In genomic region chr4:52873861-52874343, GRCh38 we compare ENCODE assay signal across 18 cellular contexts. TPM values are rescaled to one million over a fixed set of nuclear protein-coding genes. Genes with fewer than 3 reads are reported as not detected.
DNase-seq lines count a peak whose midpoint lies in the region; ATAC-seq and TF ChIP-seq lines count a peak whose summit lies in the region.
"Had no signal": no experiment of that assay in that cellular context is flagged by ENCODE, and none has a peak within 500 bp of the region (broad histone marks: within the 10 kb centered on the region; RNA-seq: fewer than 3 reads in every experiment).

No MANE protein-coding gene starts in this region.

- peak overlapping the region; percentile 57 for H3K27ac Mint-ChIP-seq in glutamatergic neuron (ENCODE audit: unreplicated experiment)
- H3K27ac Mint-ChIP-seq: activated B cell treated with CpG ODN at 0.5 μM for 24 hours, HFFc6, natural killer cell had no signal

- ATAC-seq in Right ventricle myocardium inferior (peak; percentile 65), lung (ENCODE audit: insufficient read depth, low FRiP score) (peak; percentile 68), GM18870 (IDR thresholded peaks at IDR 0.05; ENCODE audit: unreplicated experiment) (no peak), GM18520 (IDR thresholded peaks at IDR 0.05; ENCODE audit: unreplicated experiment) (no peak), HG02623 (IDR thresholded peaks at IDR 0.05; ENCODE audit: unreplicated experiment) (no peak)
- ATAC-seq: natural killer cell had no signal

- no peak overlapping the region for H3K4me3 ChIP-seq in lung

- peaks cover 14% of the 10 kb centered on the region for H3K9me3 Mint-ChIP-seq in glutamatergic neuron (ENCODE audit: unreplicated experiment)
- H3K9me3 Mint-ChIP-seq: activated B cell treated with CpG ODN at 0.5 μM for 24 hours; central memory CD8-positive, alpha-beta T cell; HFFc6; natural killer cell had no signal

- TF ChIP-seq CTCF in glutamatergic neuron (IDR thresholded peaks at IDR 0.05; ENCODE audit: partially characterized antibody, unreplicated experiment) (no peak), lung (IDR thresholded peaks at IDR 0.05; ENCODE audit: control extremely low read depth, extremely low read depth) (no peak)

- no peaks in the 10 kb centered on the region for H3K36me3 ChIP-seq in lung (ENCODE audit: control insufficient read depth in 2 of 2, insufficient read depth in 2 of 2, low read length in 2 of 2)

- H3K27ac ChIP-seq in lung (ENCODE audit: low read depth in 1 of 2, low read length in 1 of 2) = no peak overlapping the region

- no peak overlapping the region for H3K4me3 Mint-ChIP-seq in glutamatergic neuron (ENCODE audit: unreplicated experiment)
- H3K4me3 Mint-ChIP-seq: activated B cell treated with CpG ODN at 0.5 μM for 24 hours; central memory CD8-positive, alpha-beta T cell; HFFc6; natural killer cell had no signal

- H3K27me3 Mint-ChIP-seq in glutamatergic neuron (ENCODE audit: unreplicated experiment) = peaks cover 13% of the 10 kb centered on the region
- H3K27me3 Mint-ChIP-seq: activated B cell treated with CpG ODN at 0.5 μM for 24 hours; central memory CD8-positive, alpha-beta T cell had no signal

- DNase-seq in Right ventricle myocardium inferior (ENCODE audit: missing footprints) (no peak), cardiac septum (ENCODE audit: low spot score) (no peak), glutamatergic neuron (no peak), lung (ENCODE audit: low spot score) (peak; percentile 64), NCI-H510A treated with DMSO at 0.1 percent for 48 hours (lab: John Stamatoyannopoulos, UW) (no peak)
- DNase-seq: activated B cell treated with CpG ODN at 0.5 μM for 24 hours; activated CD8-positive, alpha-beta memory T cell treated with anti-CD3 and anti-CD28 coated beads, Interleukin-2, amount 50 U/mL, for 48 hours; activated naive CD4-positive, alpha-beta T cell treated with anti-CD3 and anti-CD28 coated beads, Interleukin-2, amount 50 U/mL, for 16 hours; HFFc6; IMR-90; natural killer cell; NCI-H1092; SW 1271 had no signal

- H3K36me3 Mint-ChIP-seq in glutamatergic neuron (ENCODE audit: unreplicated experiment) = no peaks in the 10 kb centered on the region

- 70 to 84% methylated on average over 10 of the region's 10 CpGs for WGBS in lung, 2 donors

- peaks cover 3 to 8% of the 10 kb centered on the region in 2 donors for H3K4me1 ChIP-seq in lung (ENCODE audit: control insufficient read depth in 2 of 2, insufficient read depth in 2 of 2, low read length in 2 of 2)

- intact Hi-C loops in Right ventricle myocardium inferior (cut with DNase I) (loop anchor here (5.0 kb wide), 1 partner anchor 38 kb away; no protein-coding TSS in a partner anchor), cardiac septum (cut with DNase I) (no loop called here)

- H3K4me1 Mint-ChIP-seq in glutamatergic neuron (ENCODE audit: low read depth, unreplicated experiment) = peaks cover 27% of the 10 kb centered on the region
- H3K4me1 Mint-ChIP-seq: activated B cell treated with CpG ODN at 0.5 μM for 24 hours; central memory CD8-positive, alpha-beta T cell; natural killer cell had no signal

- peaks cover 0 to 2% of the 10 kb centered on the region in 2 donors for H3K9me3 ChIP-seq in lung (ENCODE audit: control insufficient read depth in 2 of 2, insufficient read depth in 1 of 2, low read length in 1 of 2)

- no peaks in the 10 kb centered on the region for H3K27me3 ChIP-seq in lung (ENCODE audit: control insufficient read depth, insufficient read depth)

RNA-seq across cellular contexts. Expression of gene RASL11B, which starts 11.8 kb away (rescaled TPM):
- 3.7 TPM for total RNA-seq in Right ventricle myocardium inferior
- 23.8 TPM for total RNA-seq in cardiac septum
- total RNA-seq in glutamatergic neuron (ENCODE audit: unreplicated experiment) = 24.8 TPM
- 1 to 10 TPM; 1.0 to 5.7 TPM for total RNA-seq in lung
- polyA plus RNA-seq in lung = 1 to 10 TPM; 1.3 to 2.0 TPM
- total RNA-seq: activated B cell treated with CpG ODN at 0.5 μM for 24 hours, natural killer cell, OCI-LY7 had no signal

Comparison
In these comparisons a context has a peak if more than half of its experiments do, and no peak if none do; other contexts are left out.
1. ATAC-seq: peak in Right ventricle myocardium inferior (single experiment) and lung (single experiment); none in GM18870 (single experiment), GM18520 (single experiment) and HG02623 (single experiment).